In the genomic region with DNA sequence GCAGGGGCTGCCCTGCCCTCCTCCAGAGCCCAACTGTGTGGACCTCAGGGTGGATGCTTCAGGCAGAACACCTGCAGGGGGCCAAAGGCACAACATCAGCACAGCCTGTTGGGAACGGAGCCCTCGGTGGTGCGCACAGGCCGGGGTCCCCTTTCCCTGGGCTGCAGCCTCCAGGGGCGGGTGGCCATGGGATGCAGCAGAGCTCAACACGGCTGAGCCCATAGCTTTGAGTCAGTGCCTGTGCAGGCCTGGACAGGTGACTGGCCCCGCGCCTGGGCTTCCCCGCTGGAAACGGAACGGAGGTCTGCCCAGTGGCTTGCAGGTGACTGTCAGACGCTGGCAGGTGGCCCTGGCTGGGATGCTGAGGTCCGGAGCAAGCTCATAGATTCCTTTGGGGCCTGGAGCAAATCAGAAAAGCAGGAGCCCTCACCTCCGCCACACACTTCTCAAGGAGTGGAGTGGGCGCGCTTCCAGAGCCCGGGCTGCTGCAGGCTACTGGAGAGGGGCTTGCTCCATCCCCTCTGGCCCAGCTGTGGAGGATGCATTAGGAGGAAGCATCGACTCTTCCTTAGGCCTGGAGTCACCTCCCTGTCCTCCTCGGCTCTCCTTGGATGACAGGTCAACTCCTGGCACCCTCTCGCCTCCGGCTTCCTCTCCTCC, we compare ENCODE assay signal across 1 cellular context.
TF ChIP-seq lines count a peak whose summit lies in the region.

No MANE protein-coding gene starts in this region.

TF ChIP-seq in HepG2, 621 proteins besides CTCF, POLR2A, EP300 and RAD21:
- no peak for TF ChIP-seq NPAS2 (CRISPR knock-in tag; IDR thresholded peaks at IDR 0.05; ENCODE audit: borderline replicate concordance)
- no peak for TF ChIP-seq ZNF292 (CRISPR knock-in tag; IDR thresholded peaks at IDR 0.05; ENCODE audit: borderline replicate concordance, low read depth)
- TF ChIP-seq ZSCAN22 (CRISPR knock-in tag; IDR thresholded peaks at IDR 0.05), result no peak
- no peak for TF ChIP-seq PCBP1 (IDR thresholded peaks at IDR 0.05; ENCODE audit: borderline replicate concordance, low read depth, low read length)
- TF ChIP-seq, protein P1, sequence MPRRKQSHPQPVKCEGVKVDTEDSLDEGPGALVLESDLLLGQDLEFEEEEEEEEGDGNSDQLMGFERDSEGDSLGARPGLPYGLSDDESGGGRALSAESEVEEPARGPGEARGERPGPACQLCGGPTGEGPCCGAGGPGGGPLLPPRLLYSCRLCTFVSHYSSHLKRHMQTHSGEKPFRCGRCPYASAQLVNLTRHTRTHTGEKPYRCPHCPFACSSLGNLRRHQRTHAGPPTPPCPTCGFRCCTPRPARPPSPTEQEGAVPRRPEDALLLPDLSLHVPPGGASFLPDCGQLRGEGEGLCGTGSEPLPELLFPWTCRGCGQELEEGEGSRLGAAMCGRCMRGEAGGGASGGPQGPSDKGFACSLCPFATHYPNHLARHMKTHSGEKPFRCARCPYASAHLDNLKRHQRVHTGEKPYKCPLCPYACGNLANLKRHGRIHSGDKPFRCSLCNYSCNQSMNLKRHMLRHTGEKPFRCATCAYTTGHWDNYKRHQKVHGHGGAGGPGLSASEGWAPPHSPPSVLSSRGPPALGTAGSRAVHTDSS (CRISPR knock-in tag; conservative IDR thresholded peaks at IDR 0.05), result no peak
- no peak for TF ChIP-seq MYC (CRISPR knock-in tag; IDR thresholded peaks at IDR 0.05; ENCODE audit: borderline replicate concordance)
- TF ChIP-seq, protein P2, sequence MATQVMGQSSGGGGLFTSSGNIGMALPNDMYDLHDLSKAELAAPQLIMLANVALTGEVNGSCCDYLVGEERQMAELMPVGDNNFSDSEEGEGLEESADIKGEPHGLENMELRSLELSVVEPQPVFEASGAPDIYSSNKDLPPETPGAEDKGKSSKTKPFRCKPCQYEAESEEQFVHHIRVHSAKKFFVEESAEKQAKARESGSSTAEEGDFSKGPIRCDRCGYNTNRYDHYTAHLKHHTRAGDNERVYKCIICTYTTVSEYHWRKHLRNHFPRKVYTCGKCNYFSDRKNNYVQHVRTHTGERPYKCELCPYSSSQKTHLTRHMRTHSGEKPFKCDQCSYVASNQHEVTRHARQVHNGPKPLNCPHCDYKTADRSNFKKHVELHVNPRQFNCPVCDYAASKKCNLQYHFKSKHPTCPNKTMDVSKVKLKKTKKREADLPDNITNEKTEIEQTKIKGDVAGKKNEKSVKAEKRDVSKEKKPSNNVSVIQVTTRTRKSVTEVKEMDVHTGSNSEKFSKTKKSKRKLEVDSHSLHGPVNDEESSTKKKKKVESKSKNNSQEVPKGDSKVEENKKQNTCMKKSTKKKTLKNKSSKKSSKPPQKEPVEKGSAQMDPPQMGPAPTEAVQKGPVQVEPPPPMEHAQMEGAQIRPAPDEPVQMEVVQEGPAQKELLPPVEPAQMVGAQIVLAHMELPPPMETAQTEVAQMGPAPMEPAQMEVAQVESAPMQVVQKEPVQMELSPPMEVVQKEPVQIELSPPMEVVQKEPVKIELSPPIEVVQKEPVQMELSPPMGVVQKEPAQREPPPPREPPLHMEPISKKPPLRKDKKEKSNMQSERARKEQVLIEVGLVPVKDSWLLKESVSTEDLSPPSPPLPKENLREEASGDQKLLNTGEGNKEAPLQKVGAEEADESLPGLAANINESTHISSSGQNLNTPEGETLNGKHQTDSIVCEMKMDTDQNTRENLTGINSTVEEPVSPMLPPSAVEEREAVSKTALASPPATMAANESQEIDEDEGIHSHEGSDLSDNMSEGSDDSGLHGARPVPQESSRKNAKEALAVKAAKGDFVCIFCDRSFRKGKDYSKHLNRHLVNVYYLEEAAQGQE (IDR thresholded peaks at IDR 0.05; ENCODE audit: borderline replicate concordance in 1 of 2, low read depth in 1 of 2, low read length in 2 of 2), result no peak
- no peak for TF ChIP-seq CEBPG (CRISPR knock-in tag; IDR thresholded peaks at IDR 0.05)
- no peak for TF ChIP-seq ZNF879 (CRISPR knock-in tag; IDR thresholded peaks at IDR 0.05)
